Comparison of ENCODE assay signal across 8 cellular contexts in the genomic region with DNA sequence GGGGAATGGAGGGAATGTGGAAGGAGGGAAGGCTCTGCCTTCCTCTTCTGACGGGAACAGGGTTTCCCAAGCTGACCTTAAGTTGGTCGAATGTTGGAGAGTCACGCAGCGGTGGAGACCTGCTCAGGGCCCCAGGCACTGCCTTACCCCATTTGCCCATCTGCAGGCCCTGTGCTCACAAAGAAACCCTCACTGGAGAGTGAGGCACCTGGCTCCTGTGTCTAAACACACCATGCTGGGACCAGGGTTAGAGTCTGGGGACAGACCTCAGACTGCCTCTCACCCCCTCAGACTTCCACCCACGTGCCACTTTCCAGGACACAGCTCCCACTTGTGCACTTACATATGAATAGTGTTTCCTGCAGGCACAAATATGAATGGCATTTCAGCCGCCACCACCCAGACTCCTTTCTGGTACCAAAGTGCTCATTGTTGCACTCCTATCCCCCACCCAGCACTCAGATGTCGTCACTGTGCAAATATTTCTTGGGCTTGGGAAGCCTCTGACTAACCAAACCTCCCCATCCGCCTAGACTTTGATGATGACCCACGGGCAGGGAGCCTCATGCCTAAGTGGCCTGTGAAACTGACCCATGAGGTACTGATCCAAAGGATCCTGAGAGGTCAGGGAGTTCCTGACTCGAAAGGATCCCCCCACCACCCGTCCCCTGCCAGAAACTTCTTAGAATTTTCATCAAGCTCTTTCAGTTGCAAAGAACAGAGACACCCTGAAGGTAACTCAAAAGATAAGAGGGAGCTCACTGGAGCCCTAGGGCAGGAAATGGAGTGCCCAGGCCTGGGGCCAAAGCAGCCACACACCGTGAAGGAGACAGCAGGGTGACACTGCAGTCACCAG.
DNase-seq lines count a peak whose midpoint lies in the region; ATAC-seq and TF ChIP-seq lines count a peak whose summit lies in the region.

No MANE protein-coding gene starts in this region.

- DNase-seq in AG04449 (ENCODE audit: low read depth, low spot score): peak; percentile 92
- peak; percentile 87 for DNase-seq in HuH-7 (ENCODE audit: low spot score)
- DNase-seq in dorsolateral prefrontal cortex: peak in 2 of 10 donors; percentile 24 to 42
- DNase-seq in myocyte (ENCODE audit: low read depth): peak; percentile 89
- no peak for DNase-seq in stimulated activated CD4-positive, alpha-beta T cell treated with anti-CD3 and anti-CD28 coated beads, Interleukin-4, amount 100 ng/mL, for 24 hours
- no peak for DNase-seq in BE2C

- H3K4me1 ChIP-seq in BE2C: peaks cover 30% of the 10 kb centered on the region

- CTCF ChIA-PET in AG04449 (lab: Yijun Ruan, JAX): interaction anchor here (0.7 to 4.1 kb wide), 8 partner anchors 9 to 246 kb away, joined by 3 to 19 read pairs (median 6); no protein-coding TSS in a partner anchor

- ATAC-seq in HG03378 (IDR thresholded peaks at IDR 0.05; ENCODE audit: unreplicated experiment) (no peak), GM19023 (IDR thresholded peaks at IDR 0.05; ENCODE audit: unreplicated experiment) (no peak)

- intact Hi-C loops in dorsolateral prefrontal cortex (cut with DNase I): no loop called here

- H3K36me3 ChIP-seq in BE2C: no peaks in the 10 kb centered on the region

- peak overlapping the region in 56 of 59 donors; percentile 47 to 98 (median 92) for H3K27ac ChIP-seq in dorsolateral prefrontal cortex

- H3K4me3 ChIP-seq in AG04449 (ENCODE audit: low read depth, low read length): no peak overlapping the region
- no peak overlapping the region for H3K4me3 ChIP-seq in dorsolateral prefrontal cortex
- no peak overlapping the region for H3K4me3 ChIP-seq in BE2C (ENCODE audit: low read depth, low read length)

- H3K27me3 ChIP-seq in dorsolateral prefrontal cortex (no peaks in the 10 kb centered on the region), BE2C (no peaks in the 10 kb centered on the region)

- POLR2A ChIA-PET in AG04449 (lab: Yijun Ruan, JAX): interaction anchor here (0.6 to 2.7 kb wide), 5 partner anchors 11 to 73 kb away, joined by 3 to 20 read pairs (median 4); no protein-coding TSS in a partner anchor

- no peaks in the 10 kb centered on the region for H3K9me3 ChIP-seq in BE2C

- TF ChIP-seq CTCF in AG04449 (IDR thresholded peaks at IDR 0.05; ENCODE audit: insufficient read depth, low read length, missing control alignments): no peak
- no peak for TF ChIP-seq CTCF in dorsolateral prefrontal cortex (IDR thresholded peaks at IDR 0.05 in 54 of 56, conservative IDR thresholded peaks at IDR 0.05 in 2 of 56; ENCODE audit: low read depth in 1 of 56, partially characterized antibody in 56 of 56)
- no peak for TF ChIP-seq CTCF in BE2C (IDR thresholded peaks at IDR 0.05; ENCODE audit: low read depth, low read length)

Comparison
In these comparisons a context has a peak if more than half of its experiments do, and no peak if none do; other contexts are left out.
1. DNase-seq: peak in AG04449 (single experiment), HuH-7 (single experiment) and myocyte (single experiment); none in stimulated activated CD4-positive, alpha-beta T cell treated with anti-CD3 and anti-CD28 coated beads, Interleukin-4, amount 100 ng/mL, for 24 hours (single experiment) and BE2C (single experiment).